1 cellular context compared by ENCODE assay signal in the genomic region with DNA sequence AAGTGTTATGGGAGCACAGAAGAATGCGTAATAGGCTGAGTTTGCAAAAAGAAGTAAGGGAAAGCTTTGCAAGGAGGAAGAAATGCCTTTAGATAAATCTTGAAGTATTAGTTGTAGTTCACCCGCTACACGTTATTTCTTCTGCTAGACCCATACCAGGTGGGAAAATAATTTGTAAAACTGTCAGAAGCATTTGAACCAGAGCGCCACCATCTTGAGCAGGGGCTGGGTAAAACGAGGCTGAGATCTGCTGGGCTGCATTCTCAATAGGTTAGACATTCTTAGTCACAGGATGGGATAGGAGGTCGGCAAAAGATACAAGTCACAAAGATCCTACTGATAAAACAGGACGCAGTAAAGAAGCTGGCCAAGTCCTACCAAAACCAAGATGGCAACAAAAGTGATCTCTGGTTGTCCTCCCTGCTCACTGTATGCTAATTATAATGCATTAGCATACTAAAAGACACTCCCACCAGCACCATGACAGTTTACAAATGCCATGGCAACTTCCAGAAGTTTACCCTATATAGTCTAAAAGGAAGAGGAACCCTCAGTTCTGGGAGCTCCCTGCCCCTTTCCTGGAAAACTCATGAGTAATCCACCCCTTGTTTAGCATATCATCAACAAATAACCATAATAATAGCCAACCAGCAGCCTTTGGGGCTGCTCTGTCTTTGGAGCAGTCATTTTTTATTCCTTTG.
A peak's percentile ranks its signal among the peaks of the same experiment; 100 is the strongest.
TF ChIP-seq lines count a peak whose summit lies in the region.

No MANE protein-coding gene starts in this region.

TF ChIP-seq in K562, 482 proteins besides CTCF, POLR2A, EP300 and RAD21 (continued from another document and continues in another):
- TF ChIP-seq, protein P1, sequence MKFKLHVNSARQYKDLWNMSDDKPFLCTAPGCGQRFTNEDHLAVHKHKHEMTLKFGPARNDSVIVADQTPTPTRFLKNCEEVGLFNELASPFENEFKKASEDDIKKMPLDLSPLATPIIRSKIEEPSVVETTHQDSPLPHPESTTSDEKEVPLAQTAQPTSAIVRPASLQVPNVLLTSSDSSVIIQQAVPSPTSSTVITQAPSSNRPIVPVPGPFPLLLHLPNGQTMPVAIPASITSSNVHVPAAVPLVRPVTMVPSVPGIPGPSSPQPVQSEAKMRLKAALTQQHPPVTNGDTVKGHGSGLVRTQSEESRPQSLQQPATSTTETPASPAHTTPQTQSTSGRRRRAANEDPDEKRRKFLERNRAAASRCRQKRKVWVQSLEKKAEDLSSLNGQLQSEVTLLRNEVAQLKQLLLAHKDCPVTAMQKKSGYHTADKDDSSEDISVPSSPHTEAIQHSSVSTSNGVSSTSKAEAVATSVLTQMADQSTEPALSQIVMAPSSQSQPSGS (CRISPR knock-in tag; IDR thresholded peaks at IDR 0.05) = no peak
- TF ChIP-seq EWSR1 (IDR thresholded peaks at IDR 0.05; ENCODE audit: borderline replicate concordance, low read depth, partially characterized antibody) (no peak), HMGN3 (IDR thresholded peaks at IDR 0.05; ENCODE audit: borderline replicate concordance, extremely low read depth, insufficient read length, low read depth, low read length) (no peak), SRF (CRISPR knock-in tag; IDR thresholded peaks at IDR 0.05) (peak; percentile 27 to 97; a peak in 2 of 4 replicates), ZNF41 (CRISPR knock-in tag; conservative IDR thresholded peaks at IDR 0.05) (peak; percentile 88), CEBPB (tag; IDR thresholded peaks at IDR 0.05) (no peak), HNRNPK (IDR thresholded peaks at IDR 0.05; ENCODE audit: low read depth, low read length, poor library complexity, severe bottlenecking) (no peak), ZFP30 (CRISPR knock-in tag; IDR thresholded peaks at IDR 0.05; ENCODE audit: borderline replicate concordance) (no peak), NFXL1 (CRISPR knock-in tag; IDR thresholded peaks at IDR 0.05) (peak; percentile 97), ZNF175 (CRISPR knock-in tag; IDR thresholded peaks at IDR 0.05; ENCODE audit: low read depth) (peak; percentile 98), ETV6 (IDR thresholded peaks at IDR 0.05; ENCODE audit: borderline replicate concordance in 1 of 2, low read depth in 2 of 2, low read length in 1 of 2) (no peak), ETV6 (CRISPR knock-in tag; IDR thresholded peaks at IDR 0.05; ENCODE audit: borderline replicate concordance) (no peak)
- TF ChIP-seq, protein P2, sequence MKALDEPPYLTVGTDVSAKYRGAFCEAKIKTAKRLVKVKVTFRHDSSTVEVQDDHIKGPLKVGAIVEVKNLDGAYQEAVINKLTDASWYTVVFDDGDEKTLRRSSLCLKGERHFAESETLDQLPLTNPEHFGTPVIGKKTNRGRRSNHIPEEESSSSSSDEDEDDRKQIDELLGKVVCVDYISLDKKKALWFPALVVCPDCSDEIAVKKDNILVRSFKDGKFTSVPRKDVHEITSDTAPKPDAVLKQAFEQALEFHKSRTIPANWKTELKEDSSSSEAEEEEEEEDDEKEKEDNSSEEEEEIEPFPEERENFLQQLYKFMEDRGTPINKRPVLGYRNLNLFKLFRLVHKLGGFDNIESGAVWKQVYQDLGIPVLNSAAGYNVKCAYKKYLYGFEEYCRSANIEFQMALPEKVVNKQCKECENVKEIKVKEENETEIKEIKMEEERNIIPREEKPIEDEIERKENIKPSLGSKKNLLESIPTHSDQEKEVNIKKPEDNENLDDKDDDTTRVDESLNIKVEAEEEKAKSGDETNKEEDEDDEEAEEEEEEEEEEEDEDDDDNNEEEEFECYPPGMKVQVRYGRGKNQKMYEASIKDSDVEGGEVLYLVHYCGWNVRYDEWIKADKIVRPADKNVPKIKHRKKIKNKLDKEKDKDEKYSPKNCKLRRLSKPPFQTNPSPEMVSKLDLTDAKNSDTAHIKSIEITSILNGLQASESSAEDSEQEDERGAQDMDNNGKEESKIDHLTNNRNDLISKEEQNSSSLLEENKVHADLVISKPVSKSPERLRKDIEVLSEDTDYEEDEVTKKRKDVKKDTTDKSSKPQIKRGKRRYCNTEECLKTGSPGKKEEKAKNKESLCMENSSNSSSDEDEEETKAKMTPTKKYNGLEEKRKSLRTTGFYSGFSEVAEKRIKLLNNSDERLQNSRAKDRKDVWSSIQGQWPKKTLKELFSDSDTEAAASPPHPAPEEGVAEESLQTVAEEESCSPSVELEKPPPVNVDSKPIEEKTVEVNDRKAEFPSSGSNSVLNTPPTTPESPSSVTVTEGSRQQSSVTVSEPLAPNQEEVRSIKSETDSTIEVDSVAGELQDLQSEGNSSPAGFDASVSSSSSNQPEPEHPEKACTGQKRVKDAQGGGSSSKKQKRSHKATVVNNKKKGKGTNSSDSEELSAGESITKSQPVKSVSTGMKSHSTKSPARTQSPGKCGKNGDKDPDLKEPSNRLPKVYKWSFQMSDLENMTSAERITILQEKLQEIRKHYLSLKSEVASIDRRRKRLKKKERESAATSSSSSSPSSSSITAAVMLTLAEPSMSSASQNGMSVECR (CRISPR knock-in tag; IDR thresholded peaks at IDR 0.05) = no peak
- TF ChIP-seq, protein P3, sequence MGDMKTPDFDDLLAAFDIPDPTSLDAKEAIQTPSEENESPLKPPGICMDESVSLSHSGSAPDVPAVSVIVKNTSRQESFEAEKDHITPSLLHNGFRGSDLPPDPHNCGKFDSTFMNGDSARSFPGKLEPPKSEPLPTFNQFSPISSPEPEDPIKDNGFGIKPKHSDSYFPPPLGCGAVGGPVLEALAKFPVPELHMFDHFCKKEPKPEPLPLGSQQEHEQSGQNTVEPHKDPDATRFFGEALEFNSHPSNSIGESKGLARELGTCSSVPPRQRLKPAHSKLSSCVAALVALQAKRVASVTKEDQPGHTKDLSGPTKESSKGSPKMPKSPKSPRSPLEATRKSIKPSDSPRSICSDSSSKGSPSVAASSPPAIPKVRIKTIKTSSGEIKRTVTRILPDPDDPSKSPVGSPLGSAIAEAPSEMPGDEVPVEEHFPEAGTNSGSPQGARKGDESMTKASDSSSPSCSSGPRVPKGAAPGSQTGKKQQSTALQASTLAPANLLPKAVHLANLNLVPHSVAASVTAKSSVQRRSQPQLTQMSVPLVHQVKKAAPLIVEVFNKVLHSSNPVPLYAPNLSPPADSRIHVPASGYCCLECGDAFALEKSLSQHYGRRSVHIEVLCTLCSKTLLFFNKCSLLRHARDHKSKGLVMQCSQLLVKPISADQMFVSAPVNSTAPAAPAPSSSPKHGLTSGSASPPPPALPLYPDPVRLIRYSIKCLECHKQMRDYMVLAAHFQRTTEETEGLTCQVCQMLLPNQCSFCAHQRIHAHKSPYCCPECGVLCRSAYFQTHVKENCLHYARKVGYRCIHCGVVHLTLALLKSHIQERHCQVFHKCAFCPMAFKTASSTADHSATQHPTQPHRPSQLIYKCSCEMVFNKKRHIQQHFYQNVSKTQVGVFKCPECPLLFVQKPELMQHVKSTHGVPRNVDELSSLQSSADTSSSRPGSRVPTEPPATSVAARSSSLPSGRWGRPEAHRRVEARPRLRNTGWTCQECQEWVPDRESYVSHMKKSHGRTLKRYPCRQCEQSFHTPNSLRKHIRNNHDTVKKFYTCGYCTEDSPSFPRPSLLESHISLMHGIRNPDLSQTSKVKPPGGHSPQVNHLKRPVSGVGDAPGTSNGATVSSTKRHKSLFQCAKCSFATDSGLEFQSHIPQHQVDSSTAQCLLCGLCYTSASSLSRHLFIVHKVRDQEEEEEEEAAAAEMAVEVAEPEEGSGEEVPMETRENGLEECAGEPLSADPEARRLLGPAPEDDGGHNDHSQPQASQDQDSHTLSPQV (IDR thresholded peaks at IDR 0.05) = peak; percentile 98
- TF ChIP-seq, protein P4, sequence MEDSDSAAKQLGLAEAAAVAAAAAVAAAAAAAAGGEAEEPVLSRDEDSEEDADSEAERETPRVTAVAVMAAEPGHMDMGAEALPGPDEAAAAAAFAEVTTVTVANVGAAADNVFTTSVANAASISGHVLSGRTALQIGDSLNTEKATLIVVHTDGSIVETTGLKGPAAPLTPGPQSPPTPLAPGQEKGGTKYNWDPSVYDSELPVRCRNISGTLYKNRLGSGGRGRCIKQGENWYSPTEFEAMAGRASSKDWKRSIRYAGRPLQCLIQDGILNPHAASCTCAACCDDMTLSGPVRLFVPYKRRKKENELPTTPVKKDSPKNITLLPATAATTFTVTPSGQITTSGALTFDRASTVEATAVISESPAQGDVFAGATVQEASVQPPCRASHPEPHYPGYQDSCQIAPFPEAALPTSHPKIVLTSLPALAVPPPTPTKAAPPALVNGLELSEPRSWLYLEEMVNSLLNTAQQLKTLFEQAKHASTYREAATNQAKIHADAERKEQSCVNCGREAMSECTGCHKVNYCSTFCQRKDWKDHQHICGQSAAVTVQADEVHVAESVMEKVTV (CRISPR knock-in tag; IDR thresholded peaks at IDR 0.05) = peak; percentile 60; the same call in 1 of the 2 replicates
- TF ChIP-seq, protein P5, sequence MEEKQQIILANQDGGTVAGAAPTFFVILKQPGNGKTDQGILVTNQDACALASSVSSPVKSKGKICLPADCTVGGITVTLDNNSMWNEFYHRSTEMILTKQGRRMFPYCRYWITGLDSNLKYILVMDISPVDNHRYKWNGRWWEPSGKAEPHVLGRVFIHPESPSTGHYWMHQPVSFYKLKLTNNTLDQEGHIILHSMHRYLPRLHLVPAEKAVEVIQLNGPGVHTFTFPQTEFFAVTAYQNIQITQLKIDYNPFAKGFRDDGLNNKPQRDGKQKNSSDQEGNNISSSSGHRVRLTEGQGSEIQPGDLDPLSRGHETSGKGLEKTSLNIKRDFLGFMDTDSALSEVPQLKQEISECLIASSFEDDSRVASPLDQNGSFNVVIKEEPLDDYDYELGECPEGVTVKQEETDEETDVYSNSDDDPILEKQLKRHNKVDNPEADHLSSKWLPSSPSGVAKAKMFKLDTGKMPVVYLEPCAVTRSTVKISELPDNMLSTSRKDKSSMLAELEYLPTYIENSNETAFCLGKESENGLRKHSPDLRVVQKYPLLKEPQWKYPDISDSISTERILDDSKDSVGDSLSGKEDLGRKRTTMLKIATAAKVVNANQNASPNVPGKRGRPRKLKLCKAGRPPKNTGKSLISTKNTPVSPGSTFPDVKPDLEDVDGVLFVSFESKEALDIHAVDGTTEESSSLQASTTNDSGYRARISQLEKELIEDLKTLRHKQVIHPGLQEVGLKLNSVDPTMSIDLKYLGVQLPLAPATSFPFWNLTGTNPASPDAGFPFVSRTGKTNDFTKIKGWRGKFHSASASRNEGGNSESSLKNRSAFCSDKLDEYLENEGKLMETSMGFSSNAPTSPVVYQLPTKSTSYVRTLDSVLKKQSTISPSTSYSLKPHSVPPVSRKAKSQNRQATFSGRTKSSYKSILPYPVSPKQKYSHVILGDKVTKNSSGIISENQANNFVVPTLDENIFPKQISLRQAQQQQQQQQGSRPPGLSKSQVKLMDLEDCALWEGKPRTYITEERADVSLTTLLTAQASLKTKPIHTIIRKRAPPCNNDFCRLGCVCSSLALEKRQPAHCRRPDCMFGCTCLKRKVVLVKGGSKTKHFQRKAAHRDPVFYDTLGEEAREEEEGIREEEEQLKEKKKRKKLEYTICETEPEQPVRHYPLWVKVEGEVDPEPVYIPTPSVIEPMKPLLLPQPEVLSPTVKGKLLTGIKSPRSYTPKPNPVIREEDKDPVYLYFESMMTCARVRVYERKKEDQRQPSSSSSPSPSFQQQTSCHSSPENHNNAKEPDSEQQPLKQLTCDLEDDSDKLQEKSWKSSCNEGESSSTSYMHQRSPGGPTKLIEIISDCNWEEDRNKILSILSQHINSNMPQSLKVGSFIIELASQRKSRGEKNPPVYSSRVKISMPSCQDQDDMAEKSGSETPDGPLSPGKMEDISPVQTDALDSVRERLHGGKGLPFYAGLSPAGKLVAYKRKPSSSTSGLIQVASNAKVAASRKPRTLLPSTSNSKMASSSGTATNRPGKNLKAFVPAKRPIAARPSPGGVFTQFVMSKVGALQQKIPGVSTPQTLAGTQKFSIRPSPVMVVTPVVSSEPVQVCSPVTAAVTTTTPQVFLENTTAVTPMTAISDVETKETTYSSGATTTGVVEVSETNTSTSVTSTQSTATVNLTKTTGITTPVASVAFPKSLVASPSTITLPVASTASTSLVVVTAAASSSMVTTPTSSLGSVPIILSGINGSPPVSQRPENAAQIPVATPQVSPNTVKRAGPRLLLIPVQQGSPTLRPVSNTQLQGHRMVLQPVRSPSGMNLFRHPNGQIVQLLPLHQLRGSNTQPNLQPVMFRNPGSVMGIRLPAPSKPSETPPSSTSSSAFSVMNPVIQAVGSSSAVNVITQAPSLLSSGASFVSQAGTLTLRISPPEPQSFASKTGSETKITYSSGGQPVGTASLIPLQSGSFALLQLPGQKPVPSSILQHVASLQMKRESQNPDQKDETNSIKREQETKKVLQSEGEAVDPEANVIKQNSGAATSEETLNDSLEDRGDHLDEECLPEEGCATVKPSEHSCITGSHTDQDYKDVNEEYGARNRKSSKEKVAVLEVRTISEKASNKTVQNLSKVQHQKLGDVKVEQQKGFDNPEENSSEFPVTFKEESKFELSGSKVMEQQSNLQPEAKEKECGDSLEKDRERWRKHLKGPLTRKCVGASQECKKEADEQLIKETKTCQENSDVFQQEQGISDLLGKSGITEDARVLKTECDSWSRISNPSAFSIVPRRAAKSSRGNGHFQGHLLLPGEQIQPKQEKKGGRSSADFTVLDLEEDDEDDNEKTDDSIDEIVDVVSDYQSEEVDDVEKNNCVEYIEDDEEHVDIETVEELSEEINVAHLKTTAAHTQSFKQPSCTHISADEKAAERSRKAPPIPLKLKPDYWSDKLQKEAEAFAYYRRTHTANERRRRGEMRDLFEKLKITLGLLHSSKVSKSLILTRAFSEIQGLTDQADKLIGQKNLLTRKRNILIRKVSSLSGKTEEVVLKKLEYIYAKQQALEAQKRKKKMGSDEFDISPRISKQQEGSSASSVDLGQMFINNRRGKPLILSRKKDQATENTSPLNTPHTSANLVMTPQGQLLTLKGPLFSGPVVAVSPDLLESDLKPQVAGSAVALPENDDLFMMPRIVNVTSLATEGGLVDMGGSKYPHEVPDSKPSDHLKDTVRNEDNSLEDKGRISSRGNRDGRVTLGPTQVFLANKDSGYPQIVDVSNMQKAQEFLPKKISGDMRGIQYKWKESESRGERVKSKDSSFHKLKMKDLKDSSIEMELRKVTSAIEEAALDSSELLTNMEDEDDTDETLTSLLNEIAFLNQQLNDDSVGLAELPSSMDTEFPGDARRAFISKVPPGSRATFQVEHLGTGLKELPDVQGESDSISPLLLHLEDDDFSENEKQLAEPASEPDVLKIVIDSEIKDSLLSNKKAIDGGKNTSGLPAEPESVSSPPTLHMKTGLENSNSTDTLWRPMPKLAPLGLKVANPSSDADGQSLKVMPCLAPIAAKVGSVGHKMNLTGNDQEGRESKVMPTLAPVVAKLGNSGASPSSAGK (IDR thresholded peaks at IDR 0.05) = no peak
- TF ChIP-seq, protein P6, sequence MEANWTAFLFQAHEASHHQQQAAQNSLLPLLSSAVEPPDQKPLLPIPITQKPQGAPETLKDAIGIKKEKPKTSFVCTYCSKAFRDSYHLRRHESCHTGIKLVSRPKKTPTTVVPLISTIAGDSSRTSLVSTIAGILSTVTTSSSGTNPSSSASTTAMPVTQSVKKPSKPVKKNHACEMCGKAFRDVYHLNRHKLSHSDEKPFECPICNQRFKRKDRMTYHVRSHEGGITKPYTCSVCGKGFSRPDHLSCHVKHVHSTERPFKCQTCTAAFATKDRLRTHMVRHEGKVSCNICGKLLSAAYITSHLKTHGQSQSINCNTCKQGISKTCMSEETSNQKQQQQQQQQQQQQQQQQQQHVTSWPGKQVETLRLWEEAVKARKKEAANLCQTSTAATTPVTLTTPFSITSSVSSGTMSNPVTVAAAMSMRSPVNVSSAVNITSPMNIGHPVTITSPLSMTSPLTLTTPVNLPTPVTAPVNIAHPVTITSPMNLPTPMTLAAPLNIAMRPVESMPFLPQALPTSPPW (CRISPR knock-in tag; IDR thresholded peaks at IDR 0.05) = peak; percentile 45
